Comparison of ENCODE assay signal across 22 cellular contexts in the genomic region with DNA sequence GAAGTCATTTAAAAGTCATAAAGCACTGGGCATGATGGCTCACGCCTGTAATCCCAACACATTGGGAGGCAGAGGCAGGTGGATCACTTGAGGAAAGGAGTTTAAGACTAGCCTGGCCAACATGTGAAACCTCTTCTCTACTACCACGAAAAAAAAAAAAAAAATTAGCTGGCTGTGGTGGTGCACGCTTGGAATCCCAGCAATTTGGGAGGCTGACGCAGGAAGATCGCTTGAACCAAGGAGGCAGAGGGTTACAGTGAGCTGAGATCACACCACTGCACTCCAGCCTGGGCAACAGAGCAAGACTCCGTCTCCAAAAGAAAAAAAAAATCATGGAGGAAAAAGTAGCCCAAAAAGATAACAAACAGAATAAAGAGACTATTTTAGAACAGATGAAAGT.
"Had no signal": no experiment of that assay in that cellular context is flagged by ENCODE, and none has a peak within 500 bp of the region (broad histone marks: within the 10 kb centered on the region; RNA-seq: fewer than 3 reads in every experiment).

No MANE protein-coding gene starts in this region.

- H3K9me3 Mint-ChIP-seq: effector memory CD8-positive, alpha-beta T cell; naive thymus-derived CD8-positive, alpha-beta T cell; nephron progenitor cell; stimulated activated naive CD8-positive, alpha-beta T cell treated with anti-CD3 and anti-CD28 coated beads, Interleukin-15, amount 100 ng/mL, for 72 hours; type B pancreatic cell had no signal

- H3K27ac Mint-ChIP-seq: nephron progenitor cell, type B pancreatic cell had no signal

- DNase-seq: cortex of kidney; effector memory CD8-positive, alpha-beta T cell; foreskin fibroblast; gastrocnemius medialis; heart left ventricle; hippocampal formation; left cardiac atrium; left lung; mesendoderm; midbrain; naive thymus-derived CD8-positive, alpha-beta T cell; nephron progenitor cell; pancreas; right lobe of liver; small intestine; stimulated activated CD4-positive, alpha-beta T cell treated with anti-CD3 and anti-CD28 coated beads, Interleukin-15, amount 100 ng/mL, for 24 hours; stimulated activated CD4-positive, alpha-beta T cell treated with anti-CD3 and anti-CD28 coated beads, Interleukin-2, amount 100 ng/mL, for 48 hours; stimulated activated naive CD4-positive, alpha-beta T cell; stimulated activated naive CD8-positive, alpha-beta T cell treated with anti-CD3 and anti-CD28 coated beads, Interleukin-15, amount 100 ng/mL, for 72 hours had no signal

- H3K4me1 ChIP-seq: gastrocnemius medialis, heart left ventricle, left lung, suprapubic skin had no signal

- H3K27me3 ChIP-seq: gastrocnemius medialis, heart left ventricle, left lung, neutrophil, pancreas, right lobe of liver, suprapubic skin had no signal

- ATAC-seq: effector memory CD8-positive, alpha-beta T cell; gastrocnemius medialis; heart left ventricle; left cardiac atrium; left lung; naive thymus-derived CD8-positive, alpha-beta T cell; pancreas; right lobe of liver; stimulated activated naive CD8-positive, alpha-beta T cell treated with anti-CD3 and anti-CD28 coated beads, Interleukin-15, amount 100 ng/mL, for 72 hours had no signal

- H3K9me3 ChIP-seq: gastrocnemius medialis, heart left ventricle, left lung, neutrophil, pancreas, right lobe of liver, suprapubic skin had no signal

- H3K27ac ChIP-seq: gastrocnemius medialis, heart left ventricle, left lung, neutrophil, pancreas, suprapubic skin had no signal

- H3K4me3 Mint-ChIP-seq: effector memory CD8-positive, alpha-beta T cell; naive thymus-derived CD8-positive, alpha-beta T cell; nephron progenitor cell; stimulated activated naive CD8-positive, alpha-beta T cell treated with anti-CD3 and anti-CD28 coated beads, Interleukin-15, amount 100 ng/mL, for 72 hours; type B pancreatic cell had no signal

- H3K4me1 Mint-ChIP-seq: nephron progenitor cell; stimulated activated naive CD8-positive, alpha-beta T cell treated with anti-CD3 and anti-CD28 coated beads, Interleukin-15, amount 100 ng/mL, for 72 hours had no signal

- H3K27me3 Mint-ChIP-seq: effector memory CD8-positive, alpha-beta T cell; naive thymus-derived CD8-positive, alpha-beta T cell; stimulated activated naive CD8-positive, alpha-beta T cell treated with anti-CD3 and anti-CD28 coated beads, Interleukin-15, amount 100 ng/mL, for 72 hours; type B pancreatic cell had no signal

- H3K4me3 ChIP-seq: gastrocnemius medialis, heart left ventricle, left lung, pancreas, right lobe of liver, suprapubic skin had no signal
